Comparison of ENCODE assay signal across 25 cellular contexts in the genomic region with DNA sequence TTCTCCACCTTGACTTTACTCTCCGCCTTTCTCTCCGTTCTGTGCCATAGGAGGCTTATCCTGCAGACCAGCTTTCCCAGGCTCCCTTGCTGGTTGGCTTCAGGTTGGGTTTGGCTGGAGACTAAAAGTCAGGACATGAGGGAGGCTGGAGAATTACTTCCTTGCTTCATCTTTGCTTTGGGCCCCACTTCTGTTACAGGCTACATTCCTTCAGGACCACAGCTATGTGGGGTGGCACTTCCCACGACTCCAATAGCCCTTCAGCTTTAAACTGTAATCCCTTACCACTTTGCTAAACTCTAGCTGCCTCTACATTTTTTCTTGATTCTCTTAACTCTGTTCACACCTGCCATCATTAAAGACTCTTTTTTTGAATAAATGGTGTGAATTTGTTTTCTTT.
DNase-seq lines count a peak whose midpoint lies in the region; ATAC-seq lines count a peak whose summit lies in the region.
"Had no signal": no experiment of that assay in that cellular context is flagged by ENCODE, and none has a peak within 500 bp of the region (broad histone marks: within the 10 kb centered on the region; RNA-seq: fewer than 3 reads in every experiment).

No MANE protein-coding gene starts in this region.

- H3K9ac ChIP-seq in GM23248 (no peak overlapping the region), adipocyte (ENCODE audit: low read length) (no peak overlapping the region)
- H3K9ac ChIP-seq: SK-N-SH had no signal

- no peak overlapping the region for H3K4me3 Mint-ChIP-seq in effector memory CD8-positive, alpha-beta T cell
- H3K4me3 Mint-ChIP-seq: activated CD4-positive, alpha-beta memory T cell treated with anti-CD3 and anti-CD28 coated beads for 36 hours; activated naive CD8-positive, alpha-beta T cell treated with anti-CD3 and anti-CD28 coated beads, Interleukin-2, amount 50 U/mL, for 24 hours; stimulated activated effector memory CD8-positive, alpha-beta T cell treated with anti-CD3 and anti-CD28 coated beads, Interleukin-12 subunit alpha, Interleukin-12 subunit beta, amount 100 ng/mL, for 72 hours; T-helper 2 cell treated with Interferon-gamma antibody and Interleukin-4, amounts not matched to agents 5 μg/mL and 100 μg/mL, for 36 hours had no signal

- H3K79me2 ChIP-seq in GM23248 (ENCODE audit: insufficient read depth), result no peaks in the 10 kb centered on the region

- no peaks in the 10 kb centered on the region for H3F3A ChIP-seq in GM23248 (ENCODE audit: insufficient read depth)

- H3K36me3 ChIP-seq in GM23248 (ENCODE audit: low read depth) (no peaks in the 10 kb centered on the region), adipocyte (ENCODE audit: control insufficient read depth, insufficient read depth, low read length, severe bottlenecking) (no peaks in the 10 kb centered on the region)
- H3K36me3 ChIP-seq: BE2C, cardiac muscle cell, thyroid gland had no signal

- peak; percentile 39 for DNase-seq in GM23248
- peak; percentile 72 for DNase-seq in adipocyte (ENCODE audit: low read depth)
- peak; percentile 70 for DNase-seq in fibroblast of peridontal ligament (ENCODE audit: extremely low read depth)
- peak; percentile 5 for DNase-seq in stromal cell of bone marrow (ENCODE audit: low read depth)
- DNase-seq in NCI-H1436 treated with DMSO at 0.1 percent for 48 hours (lab: John Stamatoyannopoulos, UW), result no peak
- no peak for DNase-seq in effector memory CD8-positive, alpha-beta T cell
- DNase-seq: activated CD4-positive, alpha-beta memory T cell treated with anti-CD3 and anti-CD28 coated beads for 36 hours; activated CD4-positive, CD25-positive, alpha-beta regulatory T cell; activated effector memory CD4-positive, alpha-beta T cell treated with Interleukin-2 at 50 U/mL for 16 hours; activated naive CD8-positive, alpha-beta T cell treated with anti-CD3 and anti-CD28 coated beads, Interleukin-2, amount 50 U/mL, for 24 hours; BE2C; DMS79; GOT3; NCI-H1417; NCI-H2107; NCI-H510A; posterior cingulate gyrus; SK-N-SH; stimulated activated CD4-positive, alpha-beta T cell treated with anti-CD3 and anti-CD28 coated beads, Interleukin-2, amount 100 ng/mL, for 24 hours; thyroid gland had no signal

- peaks cover 11 to 24% of the 10 kb centered on the region in 2 donors for H3K27me3 Mint-ChIP-seq in effector memory CD8-positive, alpha-beta T cell

- H3K27ac Mint-ChIP-seq in effector memory CD8-positive, alpha-beta T cell, result no peak overlapping the region
- H3K27ac Mint-ChIP-seq: activated CD4-positive, alpha-beta memory T cell treated with anti-CD3 and anti-CD28 coated beads for 36 hours; activated naive CD8-positive, alpha-beta T cell treated with anti-CD3 and anti-CD28 coated beads, Interleukin-2, amount 50 U/mL, for 24 hours; stimulated activated effector memory CD8-positive, alpha-beta T cell treated with anti-CD3 and anti-CD28 coated beads, Interleukin-12 subunit alpha, Interleukin-12 subunit beta, amount 100 ng/mL, for 72 hours; T-helper 2 cell treated with Interferon-gamma antibody and Interleukin-4, amounts not matched to agents 5 μg/mL and 100 μg/mL, for 36 hours had no signal

- no peaks in the 10 kb centered on the region; the same call in 1 of the 2 replicates for H3K9me2 ChIP-seq in GM23248 (ENCODE audit: insufficient read depth)
- H3K9me2 ChIP-seq: SK-N-SH had no signal

- no peaks in the 10 kb centered on the region for H3K4me1 Mint-ChIP-seq in effector memory CD8-positive, alpha-beta T cell (ENCODE audit: low read depth in 2 of 2)
- H3K4me1 Mint-ChIP-seq: stimulated activated effector memory CD8-positive, alpha-beta T cell treated with anti-CD3 and anti-CD28 coated beads, Interleukin-12 subunit alpha, Interleukin-12 subunit beta, amount 100 ng/mL, for 72 hours had no signal

- H3K9me3 Mint-ChIP-seq in effector memory CD8-positive, alpha-beta T cell, result no peaks in the 10 kb centered on the region
- H3K9me3 Mint-ChIP-seq: activated CD4-positive, alpha-beta memory T cell treated with anti-CD3 and anti-CD28 coated beads for 36 hours; activated naive CD8-positive, alpha-beta T cell treated with anti-CD3 and anti-CD28 coated beads, Interleukin-2, amount 50 U/mL, for 24 hours; stimulated activated effector memory CD8-positive, alpha-beta T cell treated with anti-CD3 and anti-CD28 coated beads, Interleukin-12 subunit alpha, Interleukin-12 subunit beta, amount 100 ng/mL, for 72 hours; T-helper 2 cell treated with Interferon-gamma antibody and Interleukin-4, amounts not matched to agents 5 μg/mL and 100 μg/mL, for 36 hours had no signal

- ATAC-seq in effector memory CD8-positive, alpha-beta T cell (replicated peaks), result no peak
- ATAC-seq in GM21576 (IDR thresholded peaks at IDR 0.05; ENCODE audit: unreplicated experiment), result no peak
- ATAC-seq: activated naive CD8-positive, alpha-beta T cell treated with anti-CD3 and anti-CD28 coated beads, Interleukin-2, amount 50 U/mL, for 24 hours; stimulated activated effector memory CD8-positive, alpha-beta T cell treated with anti-CD3 and anti-CD28 coated beads, Interleukin-12 subunit alpha, Interleukin-12 subunit beta, amount 100 ng/mL, for 72 hours had no signal

- H3K27me3 ChIP-seq in GM23248 (replicated peaks; ENCODE audit: insufficient read depth), result no peaks in the 10 kb centered on the region
- H3K27me3 ChIP-seq in adipocyte (replicated peaks; ENCODE audit: control insufficient read depth, insufficient read depth, low read length), result no peaks in the 10 kb centered on the region
- H3K27me3 ChIP-seq: BE2C, cardiac muscle cell, thyroid gland had no signal

- in situ Hi-C loops in GM23248 (cut with MboI), result no loop called here

- no peak overlapping the region for H3K4me3 ChIP-seq in GM23248
- H3K4me3 ChIP-seq in adipocyte (ENCODE audit: low read length), result no peak overlapping the region
- H3K4me3 ChIP-seq: cardiac muscle cell, skin epidermis, thyroid gland had no signal

- H4K20me1 ChIP-seq in GM23248 (ENCODE audit: insufficient read depth), result no peaks in the 10 kb centered on the region

- H3K9me3 ChIP-seq in GM23248 (ENCODE audit: low read depth), result no peaks in the 10 kb centered on the region
- no peaks in the 10 kb centered on the region for H3K9me3 ChIP-seq in adipocyte (ENCODE audit: control insufficient read depth, low read length)
- H3K9me3 ChIP-seq: BE2C, SK-N-SH, thyroid gland had no signal

- no peaks in the 10 kb centered on the region for H3K36me3 Mint-ChIP-seq in effector memory CD8-positive, alpha-beta T cell (ENCODE audit: insufficient read depth)
- H3K36me3 Mint-ChIP-seq: activated CD4-positive, alpha-beta memory T cell treated with anti-CD3 and anti-CD28 coated beads for 36 hours; stimulated activated effector memory CD8-positive, alpha-beta T cell treated with anti-CD3 and anti-CD28 coated beads, Interleukin-12 subunit alpha, Interleukin-12 subunit beta, amount 100 ng/mL, for 72 hours had no signal

- no peak overlapping the region for H2AFZ ChIP-seq in GM23248

- no peak overlapping the region for H3K4me2 ChIP-seq in GM23248 (ENCODE audit: unreplicated experiment)
- H3K4me2 ChIP-seq: SK-N-SH had no signal

- no peak overlapping the region for H3K27ac ChIP-seq in GM23248
- H3K27ac ChIP-seq: cardiac muscle cell, thyroid gland had no signal

- WGBS in GM23248 (ENCODE audit: low coverage in 1 of 2, low lambda C conversion rate in 2 of 2, missing lambda C conversion rate in 2 of 2), 2 experiments, result 58 to 70% methylated on average over 3 of the region's 3 CpGs

- H3K4me1 ChIP-seq in GM23248 (ENCODE audit: insufficient read depth) (no peaks in the 10 kb centered on the region; the same call in 1 of the 2 replicates), adipocyte (ENCODE audit: control insufficient read depth, insufficient read depth, low read length) (peaks cover 8% of the 10 kb centered on the region)
- H3K4me1 ChIP-seq: BE2C, thyroid gland had no signal

Comparison
In these comparisons a context has a peak if more than half of its experiments do, and no peak if none do; other contexts are left out.
1. DNase-seq: peak in GM23248 (single experiment), adipocyte (single experiment), fibroblast of peridontal ligament (single experiment) and stromal cell of bone marrow (single experiment); none in NCI-H1436 treated with DMSO at 0.1 percent for 48 hours (single experiment) and effector memory CD8-positive, alpha-beta T cell (0 of 3).